ENCODE assay signal across 1 cellular context in the genomic region with DNA sequence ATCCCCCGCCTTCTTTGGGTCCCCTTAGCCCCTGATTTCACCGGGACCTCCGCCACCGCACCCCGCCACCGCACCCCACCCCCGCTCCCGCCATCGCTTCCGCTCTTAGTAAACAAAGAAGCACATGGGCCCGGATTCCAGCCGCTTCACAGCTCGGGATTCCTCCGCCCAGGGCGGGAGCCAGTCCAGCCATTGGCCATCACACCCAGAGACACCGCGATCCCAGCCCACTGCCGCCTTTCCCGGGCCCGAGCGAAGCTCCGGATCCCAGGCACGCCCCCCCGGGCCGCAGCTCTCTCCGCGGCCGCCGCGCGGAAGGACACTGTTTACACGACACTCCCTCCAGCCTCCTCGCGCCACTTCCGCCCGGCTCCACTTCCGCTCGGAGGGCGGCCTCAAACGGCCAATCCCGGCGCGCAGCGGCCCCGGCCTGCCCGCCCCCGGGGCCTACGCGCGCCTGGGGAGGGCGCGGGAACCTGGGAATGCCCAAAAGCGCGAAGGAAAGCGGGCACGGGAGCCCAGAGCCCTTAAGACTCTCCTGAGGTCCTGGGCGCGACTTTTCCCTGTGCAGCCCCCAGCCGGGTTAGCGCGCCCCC.
TF ChIP-seq lines count a peak whose summit lies in the region.

No MANE protein-coding gene starts in this region.

TF ChIP-seq in HepG2, 621 proteins besides CTCF, POLR2A, EP300 and RAD21 (continued from another document and continues in another):
- TF ChIP-seq IRX3 (CRISPR knock-in tag; IDR thresholded peaks at IDR 0.05; ENCODE audit: borderline replicate concordance, low read depth) (no peak), MED13 (CRISPR knock-in tag; IDR thresholded peaks at IDR 0.05) (no peak; the same call in 1 of the 2 replicates), FLYWCH1 (CRISPR knock-in tag; IDR thresholded peaks at IDR 0.05) (no peak; the same call in 1 of the 2 replicates), ZNF652 (CRISPR knock-in tag; IDR thresholded peaks at IDR 0.05; ENCODE audit: borderline replicate concordance, low read depth) (no peak), ZNF30 (CRISPR knock-in tag; IDR thresholded peaks at IDR 0.05) (no peak), ZNF766 (CRISPR knock-in tag; IDR thresholded peaks at IDR 0.05; ENCODE audit: borderline replicate concordance) (no peak), HOXA7 (CRISPR knock-in tag; IDR thresholded peaks at IDR 0.05) (no peak), MTA1 (CRISPR knock-in tag; IDR thresholded peaks at IDR 0.05; ENCODE audit: borderline replicate concordance) (no peak), XRCC5 (optimal IDR thresholded peaks at IDR 0.05; ENCODE audit: low read length) (peak; percentile 88), MXI1 (IDR thresholded peaks at IDR 0.05; ENCODE audit: borderline replicate concordance, low read depth, low read length) (peak; percentile 97), ZNF343 (CRISPR knock-in tag; IDR thresholded peaks at IDR 0.05) (peak; percentile 71; the same call in 1 of the 2 replicates), TCF7 (IDR thresholded peaks at IDR 0.05; ENCODE audit: low read depth) (no peak; the same call in 1 of the 2 replicates), PHF5A (CRISPR knock-in tag; IDR thresholded peaks at IDR 0.05; ENCODE audit: low read depth, unreplicated experiment) (no peak), ZNF234 (CRISPR knock-in tag; conservative IDR thresholded peaks at IDR 0.05) (no peak), GLI4 (CRISPR knock-in tag; IDR thresholded peaks at IDR 0.05; ENCODE audit: borderline replicate concordance) (no peak), ZNF83 (CRISPR knock-in tag; IDR thresholded peaks at IDR 0.05; ENCODE audit: borderline replicate concordance) (no peak; the same call in 1 of the 2 replicates), SATB2 (CRISPR knock-in tag; IDR thresholded peaks at IDR 0.05) (no peak), ZNF713 (CRISPR knock-in tag; IDR thresholded peaks at IDR 0.05) (no peak), AHR (CRISPR knock-in tag; IDR thresholded peaks at IDR 0.05) (no peak), FOXM1 (CRISPR knock-in tag; IDR thresholded peaks at IDR 0.05) (no peak), ZNF441 (CRISPR knock-in tag; IDR thresholded peaks at IDR 0.05; ENCODE audit: borderline replicate concordance) (peak; percentile 79; the same call in 1 of the 2 replicates), FOXK2 (IDR thresholded peaks at IDR 0.05) (peak; percentile 99), KDM2A (CRISPR knock-in tag; IDR thresholded peaks at IDR 0.05; ENCODE audit: borderline replicate concordance, low read depth) (peak; percentile 91), HOXA9 (CRISPR knock-in tag; IDR thresholded peaks at IDR 0.05; ENCODE audit: borderline replicate concordance) (no peak), RXRB (CRISPR knock-in tag; IDR thresholded peaks at IDR 0.05; ENCODE audit: borderline replicate concordance) (peak; percentile 54; the same call in 1 of the 2 replicates), HNRNPUL1 (IDR thresholded peaks at IDR 0.05; ENCODE audit: low read depth, low read length) (peak; percentile 88), PTBP1 (IDR thresholded peaks at IDR 0.05; ENCODE audit: low read depth, low read length, poor library complexity, severe bottlenecking) (no peak), THYN1 (CRISPR knock-in tag; IDR thresholded peaks at IDR 0.05; ENCODE audit: borderline replicate concordance, low read depth) (no peak), TCF7L2 (IDR thresholded peaks at IDR 0.05; ENCODE audit: low read depth, low read length) (no peak), KDM4B (CRISPR knock-in tag; IDR thresholded peaks at IDR 0.05) (peak; percentile 96), SP140L (CRISPR knock-in tag; IDR thresholded peaks at IDR 0.05; ENCODE audit: borderline replicate concordance) (no peak)
- TF ChIP-seq, protein P1, sequence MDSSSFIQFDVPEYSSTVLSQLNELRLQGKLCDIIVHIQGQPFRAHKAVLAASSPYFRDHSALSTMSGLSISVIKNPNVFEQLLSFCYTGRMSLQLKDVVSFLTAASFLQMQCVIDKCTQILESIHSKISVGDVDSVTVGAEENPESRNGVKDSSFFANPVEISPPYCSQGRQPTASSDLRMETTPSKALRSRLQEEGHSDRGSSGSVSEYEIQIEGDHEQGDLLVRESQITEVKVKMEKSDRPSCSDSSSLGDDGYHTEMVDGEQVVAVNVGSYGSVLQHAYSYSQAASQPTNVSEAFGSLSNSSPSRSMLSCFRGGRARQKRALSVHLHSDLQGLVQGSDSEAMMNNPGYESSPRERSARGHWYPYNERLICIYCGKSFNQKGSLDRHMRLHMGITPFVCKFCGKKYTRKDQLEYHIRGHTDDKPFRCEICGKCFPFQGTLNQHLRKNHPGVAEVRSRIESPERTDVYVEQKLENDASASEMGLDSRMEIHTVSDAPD (CRISPR knock-in tag; IDR thresholded peaks at IDR 0.05) = no peak
- TF ChIP-seq, protein P2, sequence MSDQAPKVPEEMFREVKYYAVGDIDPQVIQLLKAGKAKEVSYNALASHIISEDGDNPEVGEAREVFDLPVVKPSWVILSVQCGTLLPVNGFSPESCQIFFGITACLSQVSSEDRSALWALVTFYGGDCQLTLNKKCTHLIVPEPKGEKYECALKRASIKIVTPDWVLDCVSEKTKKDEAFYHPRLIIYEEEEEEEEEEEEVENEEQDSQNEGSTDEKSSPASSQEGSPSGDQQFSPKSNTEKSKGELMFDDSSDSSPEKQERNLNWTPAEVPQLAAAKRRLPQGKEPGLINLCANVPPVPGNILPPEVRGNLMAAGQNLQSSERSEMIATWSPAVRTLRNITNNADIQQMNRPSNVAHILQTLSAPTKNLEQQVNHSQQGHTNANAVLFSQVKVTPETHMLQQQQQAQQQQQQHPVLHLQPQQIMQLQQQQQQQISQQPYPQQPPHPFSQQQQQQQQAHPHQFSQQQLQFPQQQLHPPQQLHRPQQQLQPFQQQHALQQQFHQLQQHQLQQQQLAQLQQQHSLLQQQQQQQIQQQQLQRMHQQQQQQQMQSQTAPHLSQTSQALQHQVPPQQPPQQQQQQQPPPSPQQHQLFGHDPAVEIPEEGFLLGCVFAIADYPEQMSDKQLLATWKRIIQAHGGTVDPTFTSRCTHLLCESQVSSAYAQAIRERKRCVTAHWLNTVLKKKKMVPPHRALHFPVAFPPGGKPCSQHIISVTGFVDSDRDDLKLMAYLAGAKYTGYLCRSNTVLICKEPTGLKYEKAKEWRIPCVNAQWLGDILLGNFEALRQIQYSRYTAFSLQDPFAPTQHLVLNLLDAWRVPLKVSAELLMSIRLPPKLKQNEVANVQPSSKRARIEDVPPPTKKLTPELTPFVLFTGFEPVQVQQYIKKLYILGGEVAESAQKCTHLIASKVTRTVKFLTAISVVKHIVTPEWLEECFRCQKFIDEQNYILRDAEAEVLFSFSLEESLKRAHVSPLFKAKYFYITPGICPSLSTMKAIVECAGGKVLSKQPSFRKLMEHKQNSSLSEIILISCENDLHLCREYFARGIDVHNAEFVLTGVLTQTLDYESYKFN (CRISPR knock-in tag; conservative IDR thresholded peaks at IDR 0.05) = peak; percentile 64
- TF ChIP-seq, protein P3, sequence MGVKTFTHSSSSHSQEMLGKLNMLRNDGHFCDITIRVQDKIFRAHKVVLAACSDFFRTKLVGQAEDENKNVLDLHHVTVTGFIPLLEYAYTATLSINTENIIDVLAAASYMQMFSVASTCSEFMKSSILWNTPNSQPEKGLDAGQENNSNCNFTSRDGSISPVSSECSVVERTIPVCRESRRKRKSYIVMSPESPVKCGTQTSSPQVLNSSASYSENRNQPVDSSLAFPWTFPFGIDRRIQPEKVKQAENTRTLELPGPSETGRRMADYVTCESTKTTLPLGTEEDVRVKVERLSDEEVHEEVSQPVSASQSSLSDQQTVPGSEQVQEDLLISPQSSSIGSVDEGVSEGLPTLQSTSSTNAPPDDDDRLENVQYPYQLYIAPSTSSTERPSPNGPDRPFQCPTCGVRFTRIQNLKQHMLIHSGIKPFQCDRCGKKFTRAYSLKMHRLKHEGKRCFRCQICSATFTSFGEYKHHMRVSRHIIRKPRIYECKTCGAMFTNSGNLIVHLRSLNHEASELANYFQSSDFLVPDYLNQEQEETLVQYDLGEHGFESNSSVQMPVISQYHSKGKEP (CRISPR knock-in tag; IDR thresholded peaks at IDR 0.05) = no peak
- TF ChIP-seq, protein P4, sequence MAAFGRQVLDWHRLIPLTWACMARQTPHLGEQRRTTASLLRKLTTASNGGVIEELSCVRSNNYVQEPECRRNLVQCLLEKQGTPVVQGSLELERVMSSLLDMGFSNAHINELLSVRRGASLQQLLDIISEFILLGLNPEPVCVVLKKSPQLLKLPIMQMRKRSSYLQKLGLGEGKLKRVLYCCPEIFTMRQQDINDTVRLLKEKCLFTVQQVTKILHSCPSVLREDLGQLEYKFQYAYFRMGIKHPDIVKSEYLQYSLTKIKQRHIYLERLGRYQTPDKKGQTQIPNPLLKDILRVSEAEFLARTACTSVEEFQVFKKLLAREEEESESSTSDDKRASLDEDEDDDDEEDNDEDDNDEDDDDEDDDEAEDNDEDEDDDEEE (CRISPR knock-in tag; IDR thresholded peaks at IDR 0.05) = peak; percentile 80
- TF ChIP-seq, protein P5, sequence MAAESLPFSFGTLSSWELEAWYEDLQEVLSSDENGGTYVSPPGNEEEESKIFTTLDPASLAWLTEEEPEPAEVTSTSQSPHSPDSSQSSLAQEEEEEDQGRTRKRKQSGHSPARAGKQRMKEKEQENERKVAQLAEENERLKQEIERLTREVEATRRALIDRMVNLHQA (CRISPR knock-in tag; IDR thresholded peaks at IDR 0.05) = no peak
- TF ChIP-seq, protein P6, sequence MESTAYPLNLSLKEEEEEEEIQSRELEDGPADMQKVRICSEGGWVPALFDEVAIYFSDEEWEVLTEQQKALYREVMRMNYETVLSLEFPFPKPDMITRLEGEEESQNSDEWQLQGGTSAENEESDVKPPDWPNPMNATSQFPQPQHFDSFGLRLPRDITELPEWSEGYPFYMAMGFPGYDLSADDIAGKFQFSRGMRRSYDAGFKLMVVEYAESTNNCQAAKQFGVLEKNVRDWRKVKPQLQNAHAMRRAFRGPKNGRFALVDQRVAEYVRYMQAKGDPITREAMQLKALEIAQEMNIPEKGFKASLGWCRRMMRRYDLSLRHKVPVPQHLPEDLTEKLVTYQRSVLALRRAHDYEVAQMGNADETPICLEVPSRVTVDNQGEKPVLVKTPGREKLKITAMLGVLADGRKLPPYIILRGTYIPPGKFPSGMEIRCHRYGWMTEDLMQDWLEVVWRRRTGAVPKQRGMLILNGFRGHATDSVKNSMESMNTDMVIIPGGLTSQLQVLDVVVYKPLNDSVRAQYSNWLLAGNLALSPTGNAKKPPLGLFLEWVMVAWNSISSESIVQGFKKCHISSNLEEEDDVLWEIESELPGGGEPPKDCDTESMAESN (CRISPR knock-in tag; conservative IDR thresholded peaks at IDR 0.05) = peak; percentile 92
- TF ChIP-seq, protein P7, sequence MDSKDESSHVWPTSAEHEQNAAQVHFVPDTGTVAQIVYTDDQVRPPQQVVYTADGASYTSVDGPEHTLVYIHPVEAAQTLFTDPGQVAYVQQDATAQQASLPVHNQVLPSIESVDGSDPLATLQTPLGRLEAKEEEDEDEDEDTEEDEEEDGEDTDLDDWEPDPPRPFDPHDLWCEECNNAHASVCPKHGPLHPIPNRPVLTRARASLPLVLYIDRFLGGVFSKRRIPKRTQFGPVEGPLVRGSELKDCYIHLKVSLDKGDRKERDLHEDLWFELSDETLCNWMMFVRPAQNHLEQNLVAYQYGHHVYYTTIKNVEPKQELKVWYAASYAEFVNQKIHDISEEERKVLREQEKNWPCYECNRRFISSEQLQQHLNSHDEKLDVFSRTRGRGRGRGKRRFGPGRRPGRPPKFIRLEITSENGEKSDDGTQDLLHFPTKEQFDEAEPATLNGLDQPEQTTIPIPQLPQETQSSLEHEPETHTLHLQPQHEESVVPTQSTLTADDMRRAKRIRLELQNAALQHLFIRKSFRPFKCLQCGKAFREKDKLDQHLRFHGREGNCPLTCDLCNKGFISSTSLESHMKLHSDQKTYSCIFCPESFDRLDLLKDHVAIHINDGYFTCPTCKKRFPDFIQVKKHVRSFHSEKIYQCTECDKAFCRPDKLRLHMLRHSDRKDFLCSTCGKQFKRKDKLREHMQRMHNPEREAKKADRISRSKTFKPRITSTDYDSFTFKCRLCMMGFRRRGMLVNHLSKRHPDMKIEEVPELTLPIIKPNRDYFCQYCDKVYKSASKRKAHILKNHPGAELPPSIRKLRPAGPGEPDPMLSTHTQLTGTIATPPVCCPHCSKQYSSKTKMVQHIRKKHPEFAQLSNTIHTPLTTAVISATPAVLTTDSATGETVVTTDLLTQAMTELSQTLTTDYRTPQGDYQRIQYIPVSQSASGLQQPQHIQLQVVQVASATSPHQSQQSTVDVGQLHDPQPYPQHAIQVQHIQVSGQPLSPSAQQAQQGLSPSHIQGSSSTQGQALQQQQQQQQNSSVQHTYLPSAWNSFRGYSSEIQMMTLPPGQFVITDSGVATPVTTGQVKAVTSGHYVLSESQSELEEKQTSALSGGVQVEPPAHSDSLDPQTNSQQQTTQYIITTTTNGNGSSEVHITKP (CRISPR knock-in tag; IDR thresholded peaks at IDR 0.05; ENCODE audit: low read depth) = no peak; the same call in 1 of the 2 replicates
- TF ChIP-seq, protein P8, sequence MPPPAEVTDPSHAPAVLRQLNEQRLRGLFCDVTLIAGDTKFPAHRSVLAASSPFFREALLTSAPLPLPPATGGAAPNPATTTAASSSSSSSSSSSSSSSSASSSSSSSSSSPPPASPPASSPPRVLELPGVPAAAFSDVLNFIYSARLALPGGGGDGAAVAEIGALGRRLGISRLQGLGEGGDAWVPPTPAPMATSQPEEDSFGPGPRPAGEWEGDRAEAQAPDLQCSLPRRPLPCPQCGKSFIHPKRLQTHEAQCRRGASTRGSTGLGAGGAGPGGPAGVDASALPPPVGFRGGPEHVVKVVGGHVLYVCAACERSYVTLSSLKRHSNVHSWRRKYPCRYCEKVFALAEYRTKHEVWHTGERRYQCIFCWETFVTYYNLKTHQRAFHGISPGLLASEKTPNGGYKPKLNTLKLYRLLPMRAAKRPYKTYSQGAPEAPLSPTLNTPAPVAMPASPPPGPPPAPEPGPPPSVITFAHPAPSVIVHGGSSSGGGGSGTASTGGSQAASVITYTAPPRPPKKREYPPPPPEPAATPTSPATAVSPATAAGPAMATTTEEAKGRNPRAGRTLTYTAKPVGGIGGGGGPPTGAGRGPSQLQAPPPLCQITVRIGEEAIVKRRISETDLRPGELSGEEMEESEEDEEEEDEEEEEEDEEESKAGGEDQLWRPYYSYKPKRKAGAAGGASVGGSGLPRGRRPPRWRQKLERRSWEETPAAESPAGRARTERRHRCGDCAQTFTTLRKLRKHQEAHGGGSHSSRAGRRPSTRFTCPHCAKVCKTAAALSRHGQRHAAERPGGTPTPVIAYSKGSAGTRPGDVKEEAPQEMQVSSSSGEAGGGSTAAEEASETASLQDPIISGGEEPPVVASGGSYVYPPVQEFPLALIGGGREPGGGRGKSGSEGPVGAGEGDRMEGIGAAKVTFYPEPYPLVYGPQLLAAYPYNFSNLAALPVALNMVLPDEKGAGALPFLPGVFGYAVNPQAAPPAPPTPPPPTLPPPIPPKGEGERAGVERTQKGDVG (CRISPR knock-in tag; IDR thresholded peaks at IDR 0.05; ENCODE audit: borderline replicate concordance) = no peak; the same call in 1 of the 2 replicates
- TF ChIP-seq, protein P9, sequence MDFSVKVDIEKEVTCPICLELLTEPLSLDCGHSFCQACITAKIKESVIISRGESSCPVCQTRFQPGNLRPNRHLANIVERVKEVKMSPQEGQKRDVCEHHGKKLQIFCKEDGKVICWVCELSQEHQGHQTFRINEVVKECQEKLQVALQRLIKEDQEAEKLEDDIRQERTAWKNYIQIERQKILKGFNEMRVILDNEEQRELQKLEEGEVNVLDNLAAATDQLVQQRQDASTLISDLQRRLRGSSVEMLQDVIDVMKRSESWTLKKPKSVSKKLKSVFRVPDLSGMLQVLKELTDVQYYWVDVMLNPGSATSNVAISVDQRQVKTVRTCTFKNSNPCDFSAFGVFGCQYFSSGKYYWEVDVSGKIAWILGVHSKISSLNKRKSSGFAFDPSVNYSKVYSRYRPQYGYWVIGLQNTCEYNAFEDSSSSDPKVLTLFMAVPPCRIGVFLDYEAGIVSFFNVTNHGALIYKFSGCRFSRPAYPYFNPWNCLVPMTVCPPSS (IDR thresholded peaks at IDR 0.05) = no peak
- TF ChIP-seq, protein P10, sequence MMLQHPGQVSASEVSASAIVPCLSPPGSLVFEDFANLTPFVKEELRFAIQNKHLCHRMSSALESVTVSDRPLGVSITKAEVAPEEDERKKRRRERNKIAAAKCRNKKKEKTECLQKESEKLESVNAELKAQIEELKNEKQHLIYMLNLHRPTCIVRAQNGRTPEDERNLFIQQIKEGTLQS (CRISPR knock-in tag; IDR thresholded peaks at IDR 0.05) = peak; percentile 54; the same call in 1 of the 2 replicates
